Comparison of ENCODE assay signal across 11 cellular contexts in the genomic region with DNA sequence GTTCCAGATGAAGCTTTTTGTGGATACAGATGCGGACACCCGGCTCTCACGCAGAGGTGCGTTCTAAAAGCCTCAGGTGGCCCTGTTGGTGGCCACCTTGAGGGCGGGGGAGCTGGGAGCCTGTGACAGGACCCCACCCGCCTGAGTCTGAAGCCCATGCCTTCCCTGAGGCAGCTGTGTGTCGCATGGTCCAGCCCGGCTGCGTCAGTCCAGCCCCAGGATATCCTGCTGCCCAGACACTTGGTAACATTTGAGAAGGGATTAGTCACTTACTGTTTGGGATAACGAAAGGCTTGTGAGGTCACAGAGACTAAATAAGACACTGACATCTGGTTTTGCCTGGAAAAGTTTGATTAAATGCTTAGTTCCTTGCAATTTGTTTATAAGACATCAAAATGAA.
DNase-seq lines count a peak whose midpoint lies in the region; ATAC-seq and TF ChIP-seq lines count a peak whose summit lies in the region.
"Had no signal": no experiment of that assay in that cellular context is flagged by ENCODE, and none has a peak within 500 bp of the region (broad histone marks: within the 10 kb centered on the region; RNA-seq: fewer than 3 reads in every experiment).

No MANE protein-coding gene starts in this region.

- TF ChIP-seq EP300 in stomach (IDR thresholded peaks at IDR 0.05): no peak

- POLR2A ChIA-PET in GM10248 (lab: Yijun Ruan, JAX) (no interaction called here), HEK293T (lab: Yijun Ruan, JAX) (no interaction called here)

- H3K4me1 ChIP-seq in right atrium auricular region (peaks cover 0 to 61% of the 10 kb centered on the region in 2 donors), stomach (peaks cover 16 to 65% (median 40%) of the 10 kb centered on the region in 4 donors)

- TF ChIP-seq CTCF in HFF-Myc (IDR thresholded peaks at IDR 0.05; ENCODE audit: low read depth, low read length, missing control alignments): no peak
- TF ChIP-seq CTCF in astrocyte of the spinal cord (IDR thresholded peaks at IDR 0.05; ENCODE audit: low read depth, low read length): no peak
- TF ChIP-seq CTCF in right atrium auricular region (IDR thresholded peaks at IDR 0.05): no peak
- no peak for TF ChIP-seq CTCF in stomach (IDR thresholded peaks at IDR 0.05)
- no peak for TF ChIP-seq CTCF in GM10248 (IDR thresholded peaks at IDR 0.05; ENCODE audit: control extremely low read depth, extremely low read depth, low read depth, missing control alignments)

- in situ Hi-C loops in astrocyte of the spinal cord (cut with HindIII; ENCODE audit: low sequenced_read_pairs): no loop called here

- peak overlapping the region; percentile 63 to 69 for H3K27ac ChIP-seq in right atrium auricular region
- peak overlapping the region; percentile 9 to 69 (median 65) for H3K27ac ChIP-seq in stomach

- intact Hi-C loops in stomach (cut with DNase I; ENCODE audit: low total_unique reads): no loop called here

- CTCF ChIA-PET in GM10248 (lab: Yijun Ruan, JAX): interaction anchor here (1.1 to 1.5 kb wide), 4 partner anchors 12 to 18 kb away, joined by 3 to 5 read pairs (median 4); no protein-coding TSS in a partner anchor
- CTCF ChIA-PET in HEK293T (lab: Yijun Ruan, JAX): no interaction called here

- no peak for TF ChIP-seq POLR2A in stomach (IDR thresholded peaks at IDR 0.05)

- peak; percentile 80 for DNase-seq in HFF-Myc (ENCODE audit: extremely low read depth, low read depth)
- peak; percentile 90 for DNase-seq in astrocyte of the spinal cord (ENCODE audit: low read depth, low spot score)
- no peak for DNase-seq in right atrium auricular region (ENCODE audit: low spot score)
- DNase-seq in stomach: no peak
- no peak for DNase-seq in GM10248 (ENCODE audit: extremely low spot score)
- DNase-seq in NCI-H510A (lab: John Stamatoyannopoulos, UW): no peak
- DNase-seq in HEK293T (ENCODE audit: extremely low spot score): no peak
- DNase-seq: activated T-cell treated with anti-CD3 and anti-CD28 coated beads, Interleukin-2, amount 50 U/mL, for 1 hour; NCI-H2171; retina had no signal

- WGBS in stomach, 5 donors: 64 to 80% (median 76%) methylated on average over 10 of the region's 10 CpGs

- H3K27me3 ChIP-seq in right atrium auricular region: no peaks in the 10 kb centered on the region
- H3K27me3 ChIP-seq in stomach: no peaks in the 10 kb centered on the region

- peaks cover 11% of the 10 kb centered on the region for H3K36me3 ChIP-seq in right atrium auricular region
- H3K36me3 ChIP-seq in stomach: peaks cover 4 to 53% (median 43%) of the 10 kb centered on the region in 4 donors

- no peak overlapping the region for H3K4me3 ChIP-seq in HFF-Myc (replicated peaks; ENCODE audit: low read depth, low read length)
- H3K4me3 ChIP-seq in astrocyte of the spinal cord (ENCODE audit: low read depth, low read length): no peak overlapping the region
- no peak overlapping the region for H3K4me3 ChIP-seq in right atrium auricular region
- no peak overlapping the region for H3K4me3 ChIP-seq in stomach

- no peak for ATAC-seq in GM18517 (IDR thresholded peaks at IDR 0.05; ENCODE audit: unreplicated experiment)

- H3K9me3 ChIP-seq in right atrium auricular region: no peaks in the 10 kb centered on the region
- H3K9me3 ChIP-seq in stomach: no peaks in the 10 kb centered on the region

TF ChIP-seq in HEK293T, 16 proteins besides CTCF, POLR2A, EP300 and RAD21:
- no peak for TF ChIP-seq CTBP1 (IDR thresholded peaks at IDR 0.05; ENCODE audit: borderline replicate concordance)
- no peak for TF ChIP-seq FOXM1 (IDR thresholded peaks at IDR 0.05; ENCODE audit: borderline replicate concordance)
- no peak for TF ChIP-seq SUZ12 (IDR thresholded peaks at IDR 0.05)
TF ChIP-seq in HEK293T: peak in this region for 0.

Comparison
In these comparisons a context has a peak if more than half of its experiments do, and no peak if none do; other contexts are left out.
1. DNase-seq: peak in HFF-Myc (single experiment) and astrocyte of the spinal cord (single experiment); none in right atrium auricular region (single experiment), stomach (single experiment), GM10248 (single experiment), NCI-H510A (single experiment) and HEK293T (single experiment).